ENCODE assay signal across 31 cellular contexts in genomic region chr15:76203346-76203745, GRCh38.
"Had no signal": no experiment of that assay in that cellular context is flagged by ENCODE, and none has a peak within 500 bp of the region (broad histone marks: within the 10 kb centered on the region; RNA-seq: fewer than 3 reads in every experiment).

No MANE protein-coding gene starts in this region.

- H3K9me3 Mint-ChIP-seq: activated CD4-positive, alpha-beta memory T cell treated with anti-CD3 and anti-CD28 coated beads, Interleukin-2, amount 10 ng/mL, durations not matched to agents 7 days and 5 days; activated naive CD4-positive, alpha-beta T cell treated with anti-CD3 and anti-CD28 coated beads, Interleukin-2, amount 50 U/mL, for 72 hours; activated T-cell treated with anti-CD3 and anti-CD28 coated beads, Interleukin-2, amount 50 U/mL, for 4 hours; activated T-helper 1 cell treated with anti-CD3 and anti-CD28 coated beads, Interleukin-12 subunit alpha, Interleukin-12 subunit beta, Interleukin-2, Interleukin-4 antibody, amounts not matched to agents 30 ng/mL and 10 ng/mL and 1 ng/mL, durations not matched to agents 14 hours and 24 hours and 36 hours had no signal

- H3K4me2 ChIP-seq: KMS-11, PC-9 had no signal

- H3K4me3 Mint-ChIP-seq: activated CD4-positive, alpha-beta memory T cell treated with anti-CD3 and anti-CD28 coated beads, Interleukin-2, amount 10 ng/mL, durations not matched to agents 7 days and 5 days; activated T-cell treated with anti-CD3 and anti-CD28 coated beads, Interleukin-2, amount 50 U/mL, for 4 hours; activated T-helper 1 cell treated with anti-CD3 and anti-CD28 coated beads, Interleukin-12 subunit alpha, Interleukin-12 subunit beta, Interleukin-2, Interleukin-4 antibody, amounts not matched to agents 30 ng/mL and 10 ng/mL and 1 ng/mL, durations not matched to agents 14 hours and 24 hours and 36 hours had no signal

- H3K9me3 ChIP-seq: adrenal gland, body of pancreas, breast epithelium had no signal

- H3K27ac Mint-ChIP-seq: activated CD4-positive, alpha-beta memory T cell treated with anti-CD3 and anti-CD28 coated beads, Interleukin-2, amount 10 ng/mL, durations not matched to agents 7 days and 5 days; activated naive CD4-positive, alpha-beta T cell treated with anti-CD3 and anti-CD28 coated beads, Interleukin-2, amount 50 U/mL, for 72 hours; activated T-helper 1 cell treated with anti-CD3 and anti-CD28 coated beads, Interleukin-12 subunit alpha, Interleukin-12 subunit beta, Interleukin-2, Interleukin-4 antibody, amounts not matched to agents 30 ng/mL and 10 ng/mL and 1 ng/mL, durations not matched to agents 14 hours and 24 hours and 36 hours had no signal

- H3K27me3 Mint-ChIP-seq: activated CD4-positive, alpha-beta memory T cell treated with anti-CD3 and anti-CD28 coated beads, Interleukin-2, amount 10 ng/mL, durations not matched to agents 7 days and 5 days had no signal

- H3K27ac ChIP-seq: adrenal gland, body of pancreas, breast epithelium, KMS-11, PC-9, WERI-Rb-1 had no signal

- H3K4me1 ChIP-seq: breast epithelium had no signal

- H3K4me3 ChIP-seq: adrenal gland, body of pancreas, breast epithelium, PC-9 had no signal

- H3K9ac ChIP-seq: KMS-11 had no signal

- ATAC-seq: activated naive CD4-positive, alpha-beta T cell treated with anti-CD3 and anti-CD28 coated beads, Interleukin-2, amount 50 U/mL, for 72 hours; activated T-cell treated with anti-CD3 and anti-CD28 coated beads, Interleukin-2, amount 50 U/mL, for 4 hours; body of pancreas had no signal

- DNase-seq: activated CD4-positive, alpha-beta memory T cell treated with anti-CD3 and anti-CD28 coated beads, Interleukin-2, amount 10 ng/mL, durations not matched to agents 7 days and 5 days; activated CD4-positive, alpha-beta T cell treated with anti-CD3 and anti-CD28 coated beads for 4 hours; activated naive CD4-positive, alpha-beta T cell; activated T-cell treated with anti-CD3 and anti-CD28 coated beads for 4 hours; activated T-cell treated with anti-CD3 and anti-CD28 coated beads, Interleukin-2, amount 50 U/mL, for 4 hours; caudate nucleus; MM.1S; MV-4-11; NCI-H1092; NCI-H1436 treated with DMSO at 0.1 percent for 48 hours; NCI-H1694 treated with DMSO at 0.1 percent for 48 hours; NCI-H2029; NCI-H2107; NCI-H2171; NCI-H510A; NCI-H526; NCI-H748 treated with DMSO at 0.1 percent for 48 hours; NK-92 treated with Interleukin-12 subunit alpha and Interleukin-12 subunit beta, amount 100 ng/mL, for 24 hours; PC-9; Right ventricle myocardium superior; SW 1271; T-helper 1 cell; T-helper 2 cell; T-helper 9 cell; WERI-Rb-1 had no signal

- H3K27me3 ChIP-seq: adrenal gland, body of pancreas, breast epithelium had no signal

- H3K36me3 ChIP-seq: adrenal gland, breast epithelium had no signal

- H2AFZ ChIP-seq: PC-9 had no signal

- H3K36me3 Mint-ChIP-seq: activated naive CD4-positive, alpha-beta T cell treated with anti-CD3 and anti-CD28 coated beads, Interleukin-2, amount 50 U/mL, for 72 hours had no signal
